Comparison of ENCODE assay signal across 8 cellular contexts in the genomic region with DNA sequence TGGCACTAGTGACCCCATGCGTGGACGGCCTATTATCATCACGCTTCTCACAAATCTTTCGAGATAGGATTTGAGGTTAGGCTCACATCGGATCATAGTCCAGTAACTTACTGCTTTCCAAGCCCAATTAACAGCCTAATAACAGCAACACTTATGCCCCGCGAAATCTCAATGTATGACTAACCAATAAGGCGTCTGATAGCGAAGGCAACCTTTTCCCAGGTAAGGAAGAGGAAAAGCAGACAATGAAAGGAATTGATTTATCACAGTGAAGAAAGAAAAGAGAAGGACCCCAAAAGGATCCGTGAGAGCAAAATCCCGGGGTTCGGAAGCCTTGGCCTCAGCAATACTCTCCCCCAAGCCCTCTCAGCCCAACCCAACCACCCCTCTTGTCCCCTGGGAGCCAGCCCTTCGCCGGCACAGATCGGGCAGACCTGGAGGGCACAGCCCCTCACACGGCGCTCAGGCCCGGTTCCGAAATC. TPM values are rescaled to one million over a fixed set of nuclear protein-coding genes. Genes with fewer than 3 reads are reported as not detected.
DNase-seq lines count a peak whose midpoint lies in the region; ATAC-seq and TF ChIP-seq lines count a peak whose summit lies in the region.

No MANE protein-coding gene starts in this region.

- peak overlapping the region; percentile 95 for H3K27ac Mint-ChIP-seq in activated T-helper 1 cell treated with anti-CD3 and anti-CD28 coated beads, Interleukin-12 subunit alpha, Interleukin-12 subunit beta, Interleukin-2, Interleukin-4 antibody, amounts not matched to agents 30 ng/mL and 10 ng/mL and 1 ng/mL, durations not matched to agents 14 hours and 24 hours and 36 hours

- intact Hi-C loops in activated T-helper 1 cell treated with anti-CD3 and anti-CD28 coated beads, Interleukin-12 subunit alpha, Interleukin-12 subunit beta, Interleukin-2, Interleukin-4 antibody, amounts not matched to agents 30 ng/mL and 10 ng/mL and 1 ng/mL, durations not matched to agents 14 hours and 24 hours and 36 hours (cut with micrococcal nuclease), result loop anchor here (1.0 kb wide), 2 partner anchors 117 to 281 kb away; no protein-coding TSS in a partner anchor

- CTCF ChIA-PET in AG04450 (lab: Charles Lee), result interaction anchor here (0.7 kb wide), 1 partner anchor 29 kb away, joined by 7 read pairs; no protein-coding TSS in a partner anchor

- peaks cover 33% of the 10 kb centered on the region for H3K4me1 Mint-ChIP-seq in activated T-helper 1 cell treated with anti-CD3 and anti-CD28 coated beads, Interleukin-12 subunit alpha, Interleukin-12 subunit beta, Interleukin-2, Interleukin-4 antibody, amounts not matched to agents 30 ng/mL and 10 ng/mL and 1 ng/mL, durations not matched to agents 14 hours and 24 hours and 36 hours (ENCODE audit: low read depth)

- peak overlapping the region; percentile 93 for H3K27ac ChIP-seq in AG04450 (ENCODE audit: low read depth, low read length)
- H3K27ac ChIP-seq in cardiac muscle cell, result peak overlapping the region; percentile 98

- no peaks in the 10 kb centered on the region for H3K36me3 ChIP-seq in cardiac muscle cell

- ATAC-seq in GM18909 (IDR thresholded peaks at IDR 0.05; ENCODE audit: poor library complexity, unreplicated experiment) (peak; percentile 26), HG03520 (IDR thresholded peaks at IDR 0.05; ENCODE audit: unreplicated experiment) (peak; percentile 5)

- H3K4me3 ChIP-seq in AG04450 (ENCODE audit: low read depth, low read length) (peak overlapping the region; percentile 94), cardiac muscle cell (peak overlapping the region; percentile 80)

- peaks cover 4% of the 10 kb centered on the region for H3K36me3 Mint-ChIP-seq in activated T-helper 1 cell treated with anti-CD3 and anti-CD28 coated beads, Interleukin-12 subunit alpha, Interleukin-12 subunit beta, Interleukin-2, Interleukin-4 antibody, amounts not matched to agents 30 ng/mL and 10 ng/mL and 1 ng/mL, durations not matched to agents 14 hours and 24 hours and 36 hours (ENCODE audit: low read depth)

- DNase-seq in AG04450 (ENCODE audit: low read depth, low spot score) (no peak), cardiac muscle cell (ENCODE audit: low read depth in 1 of 2, low spot score in 1 of 2) (no peak), pons (ENCODE audit: low spot score) (peak; percentile 27), DMS153 (lab: John Stamatoyannopoulos, UW) (no peak)
- no peak for DNase-seq in activated T-helper 1 cell treated with anti-CD3 and anti-CD28 coated beads, Interleukin-12 subunit alpha, Interleukin-12 subunit beta, Interleukin-2, Interleukin-4 antibody, amounts not matched to agents 30 ng/mL and 10 ng/mL and 1 ng/mL, durations not matched to agents 14 hours and 24 hours and 36 hours (ENCODE audit: low spot score)
- no peak for DNase-seq in stimulated activated CD4-positive, alpha-beta T cell treated with anti-CD3 and anti-CD28 coated beads, Interleukin-4, amount 100 ng/mL, for 24 hours

- H3K27me3 Mint-ChIP-seq in activated T-helper 1 cell treated with anti-CD3 and anti-CD28 coated beads, Interleukin-12 subunit alpha, Interleukin-12 subunit beta, Interleukin-2, Interleukin-4 antibody, amounts not matched to agents 30 ng/mL and 10 ng/mL and 1 ng/mL, durations not matched to agents 14 hours and 24 hours and 36 hours (ENCODE audit: insufficient read depth), result no peaks in the 10 kb centered on the region

- H3K9me3 ChIP-seq in AG04450 (ENCODE audit: control insufficient read depth, insufficient read depth, low read length) (no peaks in the 10 kb centered on the region; the same call in 1 of the 2 replicates), cardiac muscle cell (ENCODE audit: low read depth) (no peaks in the 10 kb centered on the region)

- H3K4me1 ChIP-seq in cardiac muscle cell (ENCODE audit: low read depth), result peaks cover 13% of the 10 kb centered on the region

- POLR2A ChIA-PET in AG04450 (lab: Yijun Ruan, JAX), result interaction anchor here (1.4 kb wide), 1 partner anchor 55 kb away, joined by 5 read pairs; the partner anchor contains the start of gene FZD2

- TF ChIP-seq CTCF in AG04450 (IDR thresholded peaks at IDR 0.05; ENCODE audit: low read depth, low read length) (no peak), cardiac muscle cell (IDR thresholded peaks at IDR 0.05; ENCODE audit: low read depth, low read length) (no peak)

- peak overlapping the region; percentile 98 for H3K4me3 Mint-ChIP-seq in activated T-helper 1 cell treated with anti-CD3 and anti-CD28 coated beads, Interleukin-12 subunit alpha, Interleukin-12 subunit beta, Interleukin-2, Interleukin-4 antibody, amounts not matched to agents 30 ng/mL and 10 ng/mL and 1 ng/mL, durations not matched to agents 14 hours and 24 hours and 36 hours

- no peaks in the 10 kb centered on the region for H3K9me3 Mint-ChIP-seq in activated T-helper 1 cell treated with anti-CD3 and anti-CD28 coated beads, Interleukin-12 subunit alpha, Interleukin-12 subunit beta, Interleukin-2, Interleukin-4 antibody, amounts not matched to agents 30 ng/mL and 10 ng/mL and 1 ng/mL, durations not matched to agents 14 hours and 24 hours and 36 hours

- H3K27me3 ChIP-seq in AG04450 (ENCODE audit: control insufficient read depth, insufficient read depth, low read length) (no peaks in the 10 kb centered on the region), cardiac muscle cell (peaks cover 9% of the 10 kb centered on the region)

RNA-seq across cellular contexts. Expression of gene GPATCH8, which starts 0.6 kb away (rescaled TPM):
- polyA plus RNA-seq in AG04450 (2011; rRNA removed) (16.3 and 16.4 TPM in 2 replicates), cardiac muscle cell (38.7 and 47.6 TPM in 2 replicates)
- 22.0 and 26.6 TPM in 2 replicates for polyA minus RNA-seq in AG04450 (2011; rRNA and poly(A)+ RNA removed)
- 50.4 and 51.1 TPM in 2 replicates for total RNA-seq in activated T-helper 1 cell treated with anti-CD3 and anti-CD28 coated beads, Interleukin-12 subunit alpha, Interleukin-12 subunit beta, Interleukin-2, Interleukin-4 antibody, amounts not matched to agents 30 ng/mL and 10 ng/mL and 1 ng/mL, durations not matched to agents 14 hours and 24 hours and 36 hours
- total RNA-seq in cardiac muscle cell, result 22.7 and 34.7 TPM in 2 replicates

RNA-seq across cellular contexts. Expression of gene FZD2, which starts 54.6 kb away (rescaled TPM):
- polyA plus RNA-seq in AG04450 (2011; rRNA removed), result 49.4 and 73.4 TPM in 2 replicates
- polyA minus RNA-seq in AG04450 (2011; rRNA and poly(A)+ RNA removed), result 78.2 and 94.9 TPM in 2 replicates
- total RNA-seq in activated T-helper 1 cell treated with anti-CD3 and anti-CD28 coated beads, Interleukin-12 subunit alpha, Interleukin-12 subunit beta, Interleukin-2, Interleukin-4 antibody, amounts not matched to agents 30 ng/mL and 10 ng/mL and 1 ng/mL, durations not matched to agents 14 hours and 24 hours and 36 hours, result not detected in 2 replicates
- 47.1 and 47.4 TPM in 2 replicates for total RNA-seq in cardiac muscle cell
- 51.5 and 63.4 TPM in 2 replicates for polyA plus RNA-seq in cardiac muscle cell

Comparison
In these comparisons a context has a peak if more than half of its experiments do, and no peak if none do; other contexts are left out.
1. RNA of gene FZD2, which starts 54.6 kb away (total RNA-seq): 47.1 to 47.4 TPM in cardiac muscle cell; not detected in activated T-helper 1 cell treated with anti-CD3 and anti-CD28 coated beads, Interleukin-12 subunit alpha, Interleukin-12 subunit beta, Interleukin-2, Interleukin-4 antibody, amounts not matched to agents 30 ng/mL and 10 ng/mL and 1 ng/mL, durations not matched to agents 14 hours and 24 hours and 36 hours; every median in the first group is over 10 times any median in the second.